9 cellular contexts compared by ENCODE assay signal in the genomic region with DNA sequence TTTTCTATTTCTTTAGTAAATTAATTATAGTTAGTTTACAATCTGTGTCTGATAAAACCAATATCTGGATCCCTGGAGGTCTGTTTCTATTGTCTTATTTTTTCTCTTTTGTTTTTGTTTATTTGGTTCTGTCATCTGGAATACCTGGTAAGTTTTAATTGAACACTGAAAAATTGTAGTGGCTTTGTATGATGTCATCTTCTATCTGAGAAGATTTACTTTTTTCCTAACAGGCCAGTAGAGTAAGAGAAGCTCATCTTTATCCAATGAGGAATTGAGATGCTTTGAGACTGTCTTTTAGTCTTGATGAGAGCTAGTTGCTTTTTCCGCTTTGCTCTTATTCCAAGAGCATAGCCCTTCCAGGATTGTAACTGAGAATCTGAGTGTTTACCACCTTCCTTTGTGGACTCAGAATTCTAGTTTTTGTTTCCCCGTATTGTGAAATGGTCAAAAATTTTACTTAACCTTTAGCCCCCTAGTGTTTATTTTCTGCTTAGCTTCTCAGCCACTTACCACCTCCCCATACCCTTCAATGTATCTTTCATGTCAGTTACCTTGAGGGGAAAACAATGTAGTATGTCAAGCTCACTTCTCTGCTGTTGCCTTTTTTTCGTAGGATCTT. TPM values are rescaled to one million over a fixed set of nuclear protein-coding genes. Genes with fewer than 3 reads are reported as not detected.
A peak's percentile ranks its signal among the peaks of the same experiment; 100 is the strongest.
DNase-seq lines count a peak whose midpoint lies in the region; TF ChIP-seq lines count a peak whose summit lies in the region.
"Had no signal": no experiment of that assay in that cellular context is flagged by ENCODE, and none has a peak within 500 bp of the region (broad histone marks: within the 10 kb centered on the region; RNA-seq: fewer than 3 reads in every experiment).

No MANE protein-coding gene starts in this region.

- TF ChIP-seq EP300 in tibial nerve (IDR thresholded peaks at IDR 0.05) = no peak

- DNase-seq in AG09309 (ENCODE audit: low read depth) (no peak), RKO (ENCODE audit: low spot score) (peak; percentile 9), fibroblast of mammary gland (ENCODE audit: low read depth) (peak; percentile 34), tibial nerve (ENCODE audit: low spot score in 2 of 2) (no peak), NCI-H2227 (lab: John Stamatoyannopoulos, UW; ENCODE audit: unreplicated experiment) (no peak), ecto neural progenitor cell (ENCODE audit: low spot score) (no peak), GDM1 (lab: John Stamatoyannopoulos, UW) (no peak)

- no peak overlapping the region for H3K4me3 ChIP-seq in AG09309 (ENCODE audit: control insufficient read depth, low read depth, low read length)
- H3K4me3 ChIP-seq in fibroblast of mammary gland (ENCODE audit: control insufficient read depth, low read depth, low read length) = no peak overlapping the region
- no peak overlapping the region for H3K4me3 ChIP-seq in tibial nerve
- H3K4me3 ChIP-seq: lung had no signal

- H3K9me3 ChIP-seq in tibial nerve = no peaks in the 10 kb centered on the region

- H3K27ac ChIP-seq in tibial nerve = no peak overlapping the region

- no peaks in the 10 kb centered on the region for H3K36me3 ChIP-seq in tibial nerve

- TF ChIP-seq CTCF in AG09309 (IDR thresholded peaks at IDR 0.05; ENCODE audit: control insufficient read depth, insufficient read depth, low read depth, low read length, missing control alignments) (peak; percentile 23), GM12872 (IDR thresholded peaks at IDR 0.05; ENCODE audit: insufficient read depth, low read depth, low read length) (peak; percentile 56), fibroblast of mammary gland (conservative IDR thresholded peaks at IDR 0.05; ENCODE audit: control insufficient read depth, insufficient read depth, low read depth, low read length) (peak; percentile 42), tibial nerve (IDR thresholded peaks at IDR 0.05) (no peak)

- TF ChIP-seq POLR2A in tibial nerve (IDR thresholded peaks at IDR 0.05) = no peak

- 69 to 70% methylated on average over 3 of the region's 3 CpGs for WGBS in tibial nerve, 2 donors

- H3K27me3 ChIP-seq in tibial nerve = no peaks in the 10 kb centered on the region

- H3K4me1 ChIP-seq in tibial nerve = no peaks in the 10 kb centered on the region

RNA-seq across cellular contexts. Expression of gene PTGFRN, which starts 25.0 kb away (rescaled TPM):
- 10 to 100 TPM; 10.2 to 19.0 (median 14.7) TPM for total RNA-seq in tibial nerve

Comparison
In these comparisons a context has a peak if more than half of its experiments do, and no peak if none do; other contexts are left out.
1. DNase-seq: peak in RKO (single experiment) and fibroblast of mammary gland (single experiment); none in AG09309 (single experiment), tibial nerve (0 of 2), NCI-H2227 (single experiment), ecto neural progenitor cell (single experiment) and GDM1 (single experiment).
2. CTCF ChIP-seq: peak in AG09309 (single experiment), GM12872 (single experiment) and fibroblast of mammary gland (single experiment); none in tibial nerve (0 of 5).